In genomic region chr4:5206391-5206790, GRCh38 we compare ENCODE assay signal across 8 cellular contexts.
DNase-seq lines count a peak whose midpoint lies in the region; ATAC-seq and TF ChIP-seq lines count a peak whose summit lies in the region.

No MANE protein-coding gene starts in this region.

- ATAC-seq in HG02885 (IDR thresholded peaks at IDR 0.05; ENCODE audit: poor library complexity, unreplicated experiment) (no peak), GM18909 (IDR thresholded peaks at IDR 0.05; ENCODE audit: poor library complexity, unreplicated experiment) (no peak)

- DNase-seq in H4 (ENCODE audit: low spot score) (peak; percentile 89), fibroblast of villous mesenchyme (ENCODE audit: low read depth) (peak; percentile 55), renal cortical epithelial cell (ENCODE audit: low read depth) (peak; percentile 23), Peyer's patch (no peak), testis (no peak)

- H3K4me1 ChIP-seq in Peyer's patch = no peaks in the 10 kb centered on the region
- no peaks in the 10 kb centered on the region for H3K4me1 ChIP-seq in testis

- TF ChIP-seq POLR2A in Peyer's patch (IDR thresholded peaks at IDR 0.05) (no peak), testis (IDR thresholded peaks at IDR 0.05) (no peak)

- H3K36me3 ChIP-seq in Peyer's patch (no peaks in the 10 kb centered on the region), testis (ENCODE audit: low read depth, missing control alignments) (no peaks in the 10 kb centered on the region)

- intact Hi-C loops in testis (cut with DNase I; ENCODE audit: low total_unique reads) = no loop called here

- H3K27ac ChIP-seq in Peyer's patch (no peak overlapping the region), testis (no peak overlapping the region)

- H3K27me3 ChIP-seq in Peyer's patch = no peaks in the 10 kb centered on the region
- no peaks in the 10 kb centered on the region for H3K27me3 ChIP-seq in testis

- H3K4me3 ChIP-seq in fibroblast of villous mesenchyme (ENCODE audit: low read depth, low read length) (no peak overlapping the region), Peyer's patch (no peak overlapping the region), testis (no peak overlapping the region)

- no peak for TF ChIP-seq CTCF in fibroblast of villous mesenchyme (IDR thresholded peaks at IDR 0.05; ENCODE audit: insufficient read depth, low read depth, low read length)
- TF ChIP-seq CTCF in Peyer's patch (IDR thresholded peaks at IDR 0.05) = no peak
- TF ChIP-seq CTCF in testis (IDR thresholded peaks at IDR 0.05) = no peak

- no peaks in the 10 kb centered on the region for H3K9me3 ChIP-seq in Peyer's patch
- H3K9me3 ChIP-seq in testis = no peaks in the 10 kb centered on the region

- WGBS in testis, 2 donors = 47 to 71% methylated on average over 9 of the region's 9 CpGs

TF ChIP-seq in PFSK-1, 5 proteins besides CTCF, POLR2A, EP300 and RAD21:
- TF ChIP-seq TAF1 (IDR thresholded peaks at IDR 0.05; ENCODE audit: borderline replicate concordance, insufficient read depth, low read length) (no peak), SIN3A (IDR thresholded peaks at IDR 0.05; ENCODE audit: borderline replicate concordance, insufficient read depth, low read length) (no peak), POLR2AphosphoS5 (IDR thresholded peaks at IDR 0.05; ENCODE audit: low read depth, low read length) (peak; percentile 31; the same call in 1 of the 2 replicates), REST (IDR thresholded peaks at IDR 0.05; ENCODE audit: insufficient read depth in 1 of 2, low read depth in 2 of 2, low read length in 2 of 2) (0 out of 4 replicates have a peak, but pooled peaks of 1 of the 2 experiments have one; percentile 14), FOXP2 (optimal IDR thresholded peaks at IDR 0.05; ENCODE audit: borderline replicate concordance, extremely low read depth, extremely low read length, insufficient read depth) (peak; percentile 14)

Comparison
In these comparisons a context has a peak if more than half of its experiments do, and no peak if none do; other contexts are left out.
1. DNase-seq: peak in H4 (single experiment), fibroblast of villous mesenchyme (single experiment) and renal cortical epithelial cell (single experiment); none in Peyer's patch (0 of 3) and testis (single experiment).